Comparison of ENCODE assay signal across 17 cellular contexts in genomic region chr19:38526430-38526829, GRCh38.
DNase-seq lines count a peak whose midpoint lies in the region; ATAC-seq and TF ChIP-seq lines count a peak whose summit lies in the region.
"Had no signal": no experiment of that assay in that cellular context is flagged by ENCODE, and none has a peak within 500 bp of the region (broad histone marks: within the 10 kb centered on the region; RNA-seq: fewer than 3 reads in every experiment).

No MANE protein-coding gene starts in this region.

- ATAC-seq in stimulated activated memory B cell treated with anti-CD40 and anti-IgM and Interleukin-4, amounts not matched to agents 10 μg/mL and 1 μg/mL and 100 μg/mL, for 72 hours, result no peak
- ATAC-seq in GM21737 (IDR thresholded peaks at IDR 0.05; ENCODE audit: unreplicated experiment), result no peak

- no peak overlapping the region for H3K4me2 ChIP-seq in neural progenitor cell

- peaks cover 2% of the 10 kb centered on the region for H3K4me1 Mint-ChIP-seq in activated CD4-positive, alpha-beta memory T cell treated with anti-CD3 and anti-CD28 coated beads for 36 hours (ENCODE audit: low read depth)
- no peaks in the 10 kb centered on the region for H3K4me1 Mint-ChIP-seq in activated CD4-positive, alpha-beta memory T cell treated with anti-CD3 and anti-CD28 coated beads, Interleukin-2, amount 10 ng/mL, durations not matched to agents 7 days and 5 days
- H3K4me1 Mint-ChIP-seq in neural progenitor cell, result peaks cover 6% of the 10 kb centered on the region
- H3K4me1 Mint-ChIP-seq in stimulated activated memory B cell treated with anti-CD40 and anti-IgM and Interleukin-4, amounts not matched to agents 10 μg/mL and 1 μg/mL and 100 μg/mL, for 72 hours, result no peaks in the 10 kb centered on the region

- H3K27ac ChIP-seq in HEK293 (ENCODE audit: extremely low read depth, low read depth, low read length), result no peak overlapping the region
- H3K27ac ChIP-seq in neural progenitor cell, result no peak overlapping the region
- H3K27ac ChIP-seq: HL-60 had no signal

- H3K4me3 Mint-ChIP-seq in activated CD4-positive, alpha-beta memory T cell treated with anti-CD3 and anti-CD28 coated beads for 36 hours, result no peak overlapping the region
- no peak overlapping the region for H3K4me3 Mint-ChIP-seq in activated CD4-positive, alpha-beta memory T cell treated with anti-CD3 and anti-CD28 coated beads, Interleukin-2, amount 10 ng/mL, durations not matched to agents 7 days and 5 days
- H3K4me3 Mint-ChIP-seq in neural progenitor cell, result no peak overlapping the region
- H3K4me3 Mint-ChIP-seq in stimulated activated memory B cell treated with anti-CD40 and anti-IgM and Interleukin-4, amounts not matched to agents 10 μg/mL and 1 μg/mL and 100 μg/mL, for 72 hours, result no peak overlapping the region
- H3K4me3 Mint-ChIP-seq: CD8-positive, alpha-beta memory T cell; H9 had no signal

- H3K79me2 ChIP-seq in neural progenitor cell (ENCODE audit: low read depth), result no peaks in the 10 kb centered on the region

- intact Hi-C loops in activated CD4-positive, alpha-beta memory T cell treated with anti-CD3 and anti-CD28 coated beads for 36 hours (cut with micrococcal nuclease), result no loop called here

- H3K9ac ChIP-seq in neural progenitor cell, result no peak overlapping the region

- H3K27me3 Mint-ChIP-seq in activated CD4-positive, alpha-beta memory T cell treated with anti-CD3 and anti-CD28 coated beads for 36 hours, result no peaks in the 10 kb centered on the region
- H3K27me3 Mint-ChIP-seq in activated CD4-positive, alpha-beta memory T cell treated with anti-CD3 and anti-CD28 coated beads, Interleukin-2, amount 10 ng/mL, durations not matched to agents 7 days and 5 days, result peaks cover 2% of the 10 kb centered on the region
- H3K27me3 Mint-ChIP-seq in neural progenitor cell (ENCODE audit: insufficient read depth, low read depth), result peaks cover 5% of the 10 kb centered on the region
- peaks cover 61% of the 10 kb centered on the region for H3K27me3 Mint-ChIP-seq in stimulated activated memory B cell treated with anti-CD40 and anti-IgM and Interleukin-4, amounts not matched to agents 10 μg/mL and 1 μg/mL and 100 μg/mL, for 72 hours
- H3K27me3 Mint-ChIP-seq: CD4-positive, CD25-positive, alpha-beta regulatory T cell had no signal

- no peak for DNase-seq in activated CD4-positive, alpha-beta memory T cell treated with anti-CD3 and anti-CD28 coated beads for 36 hours
- DNase-seq in activated CD4-positive, alpha-beta memory T cell treated with anti-CD3 and anti-CD28 coated beads, Interleukin-2, amount 10 ng/mL, durations not matched to agents 7 days and 5 days, result no peak
- DNase-seq in neural progenitor cell (ENCODE audit: low spot score), result no peak
- DNase-seq in NCI-H69 (lab: John Stamatoyannopoulos, UW), result no peak
- DNase-seq: ACHN; BE2C; C1 segment of cervical spinal cord; CD4-positive, CD25-positive, alpha-beta regulatory T cell; CD8-positive, alpha-beta memory T cell; COR-L47; DMS 273 treated with DMSO at 0.1 percent for 48 hours; GOT3; H9 had no signal

- H3K9me3 ChIP-seq in HEK293 (ENCODE audit: control insufficient read depth, insufficient read depth, low read depth, low read length), result no peaks in the 10 kb centered on the region
- no peaks in the 10 kb centered on the region for H3K9me3 ChIP-seq in neural progenitor cell (ENCODE audit: low read depth)
- H3K9me3 ChIP-seq: BE2C had no signal

- H3K4me1 ChIP-seq in HEK293 (ENCODE audit: control insufficient read depth, insufficient read depth, low read length), result no peaks in the 10 kb centered on the region
- no peaks in the 10 kb centered on the region for H3K4me1 ChIP-seq in neural progenitor cell
- H3K4me1 ChIP-seq: BE2C had no signal

- H3K36me3 ChIP-seq in HEK293 (ENCODE audit: control insufficient read depth in 2 of 2, insufficient read depth in 1 of 2, low read length in 2 of 2) (no peaks in the 10 kb centered on the region), neural progenitor cell (no peaks in the 10 kb centered on the region)
- H3K36me3 ChIP-seq: BE2C had no signal

- H2AFZ ChIP-seq in neural progenitor cell (replicated peaks), result no peak overlapping the region

- H3K27ac Mint-ChIP-seq in activated CD4-positive, alpha-beta memory T cell treated with anti-CD3 and anti-CD28 coated beads for 36 hours, result peak overlapping the region; percentile 21
- H3K27ac Mint-ChIP-seq in activated CD4-positive, alpha-beta memory T cell treated with anti-CD3 and anti-CD28 coated beads, Interleukin-2, amount 10 ng/mL, durations not matched to agents 7 days and 5 days, result no peak overlapping the region
- H3K27ac Mint-ChIP-seq in neural progenitor cell, result peak overlapping the region; percentile 63
- H3K27ac Mint-ChIP-seq in stimulated activated memory B cell treated with anti-CD40 and anti-IgM and Interleukin-4, amounts not matched to agents 10 μg/mL and 1 μg/mL and 100 μg/mL, for 72 hours, result peak overlapping the region; percentile 32

- H3K27me3 ChIP-seq in neural progenitor cell, result no peaks in the 10 kb centered on the region
- H3K27me3 ChIP-seq: BE2C had no signal

- H3K9me3 Mint-ChIP-seq in activated CD4-positive, alpha-beta memory T cell treated with anti-CD3 and anti-CD28 coated beads for 36 hours, result no peaks in the 10 kb centered on the region
- no peaks in the 10 kb centered on the region for H3K9me3 Mint-ChIP-seq in activated CD4-positive, alpha-beta memory T cell treated with anti-CD3 and anti-CD28 coated beads, Interleukin-2, amount 10 ng/mL, durations not matched to agents 7 days and 5 days
- H3K9me3 Mint-ChIP-seq in neural progenitor cell, result no peaks in the 10 kb centered on the region
- no peaks in the 10 kb centered on the region for H3K9me3 Mint-ChIP-seq in stimulated activated memory B cell treated with anti-CD40 and anti-IgM and Interleukin-4, amounts not matched to agents 10 μg/mL and 1 μg/mL and 100 μg/mL, for 72 hours
- H3K9me3 Mint-ChIP-seq: CD4-positive, CD25-positive, alpha-beta regulatory T cell; CD8-positive, alpha-beta memory T cell; H9 had no signal

- TF ChIP-seq CTCF in HEK293 (tag by site-specific recombination; IDR thresholded peaks at IDR 0.05) (no peak), neural progenitor cell (IDR thresholded peaks at IDR 0.05) (no peak)

- H4K20me1 ChIP-seq in neural progenitor cell (ENCODE audit: low read depth), result no peaks in the 10 kb centered on the region

- H3K4me3 ChIP-seq in HEK293 (ENCODE audit: low read depth, low read length) (no peak overlapping the region), neural progenitor cell (no peak overlapping the region)

- POLR2A ChIA-PET in activated CD4-positive, alpha-beta memory T cell treated with anti-CD3 and anti-CD28 coated beads for 36 hours (lab: Charles Lee), result no interaction called here
- POLR2A ChIA-PET in activated CD4-positive, alpha-beta memory T cell treated with anti-CD3 and anti-CD28 coated beads, Interleukin-2, amount 10 ng/mL, durations not matched to agents 7 days and 5 days (lab: Charles Lee), result no interaction called here
- POLR2A ChIA-PET in HEK293 (lab: Yijun Ruan, JAX), result no interaction called here

- CTCF ChIA-PET in activated CD4-positive, alpha-beta memory T cell treated with anti-CD3 and anti-CD28 coated beads for 36 hours (lab: Charles Lee), result no interaction called here
- CTCF ChIA-PET in activated CD4-positive, alpha-beta memory T cell treated with anti-CD3 and anti-CD28 coated beads, Interleukin-2, amount 10 ng/mL, durations not matched to agents 7 days and 5 days (lab: Charles Lee), result no interaction called here
- CTCF ChIA-PET in HEK293 (lab: Yijun Ruan, JAX), result interaction anchor here (1.0 kb wide), 1 partner anchor 11 kb away, joined by 3 read pairs; no protein-coding TSS in a partner anchor

- no peaks in the 10 kb centered on the region for H3K36me3 Mint-ChIP-seq in activated CD4-positive, alpha-beta memory T cell treated with anti-CD3 and anti-CD28 coated beads for 36 hours
- no peaks in the 10 kb centered on the region for H3K36me3 Mint-ChIP-seq in activated CD4-positive, alpha-beta memory T cell treated with anti-CD3 and anti-CD28 coated beads, Interleukin-2, amount 10 ng/mL, durations not matched to agents 7 days and 5 days (ENCODE audit: low read depth)
- no peaks in the 10 kb centered on the region for H3K36me3 Mint-ChIP-seq in neural progenitor cell
- no peaks in the 10 kb centered on the region for H3K36me3 Mint-ChIP-seq in stimulated activated memory B cell treated with anti-CD40 and anti-IgM and Interleukin-4, amounts not matched to agents 10 μg/mL and 1 μg/mL and 100 μg/mL, for 72 hours
- H3K36me3 Mint-ChIP-seq: CD4-positive, CD25-positive, alpha-beta regulatory T cell; CD8-positive, alpha-beta memory T cell had no signal

- no peaks in the 10 kb centered on the region for H3F3A ChIP-seq in neural progenitor cell (ENCODE audit: low read depth)

TF ChIP-seq in HEK293, 187 proteins besides CTCF, POLR2A, EP300 and RAD21:
- TF ChIP-seq BCL11A (tag by site-specific recombination; IDR thresholded peaks at IDR 0.05; ENCODE audit: low read depth), result 0 out of 2 replicates have a peak, but pooled peaks have one; percentile 39
- peak; percentile 87; the same call in 1 of the 2 replicates for TF ChIP-seq BCL11B (tag by site-specific recombination; IDR thresholded peaks at IDR 0.05; ENCODE audit: low read depth)
- no peak for TF ChIP-seq ZNF701 (tag by site-specific recombination; IDR thresholded peaks at IDR 0.05)
- no peak for TF ChIP-seq ZNF23 (tag by site-specific recombination; IDR thresholded peaks at IDR 0.05; ENCODE audit: borderline replicate concordance)
- TF ChIP-seq ZNF549 (tag by site-specific recombination; IDR thresholded peaks at IDR 0.05), result no peak
- TF ChIP-seq ZBTB10 (tag by site-specific recombination; IDR thresholded peaks at IDR 0.05), result peak; percentile 50
- no peak for TF ChIP-seq ZSCAN16 (tag by site-specific recombination; IDR thresholded peaks at IDR 0.05)
